Comparison of ENCODE assay signal across 26 cellular contexts in genomic region chr17:80009391-80010282, GRCh38.
"Had no signal": no experiment of that assay in that cellular context is flagged by ENCODE, and none has a peak within 500 bp of the region (broad histone marks: within the 10 kb centered on the region; RNA-seq: fewer than 3 reads in every experiment).

No MANE protein-coding gene starts in this region.

- H3K9me3 ChIP-seq: esophagus muscularis mucosa, neutrophil, ovary, suprapubic skin, tibial artery, upper lobe of right lung had no signal

- H3K27ac Mint-ChIP-seq: nephron, progenitor cell of endocrine pancreas had no signal

- H3K36me3 ChIP-seq: neutrophil, ovary had no signal

- H3K4me3 ChIP-seq: esophagus muscularis mucosa, heart right ventricle, left ventricle myocardium inferior, lung, ovary, suprapubic skin, tibial artery, upper lobe of right lung had no signal

- H3K27me3 Mint-ChIP-seq: progenitor cell of endocrine pancreas had no signal

- FAIRE-seq: astrocyte had no signal

- H3K9me3 Mint-ChIP-seq: nephron had no signal

- H3K27me3 ChIP-seq: brain microvascular endothelial cell, esophagus muscularis mucosa, heart right ventricle, ovary, suprapubic skin, tibial artery, upper lobe of right lung had no signal

- ATAC-seq: activated CD4-positive, CD25-positive, alpha-beta regulatory T cell treated with anti-CD3 and anti-CD28 coated beads, Interleukin-2, amount 50 U/mL, for 24 hours had no signal

- H3K27ac ChIP-seq: brain microvascular endothelial cell, esophagus muscularis mucosa, heart right ventricle, left ventricle myocardium inferior, neutrophil, ovary, suprapubic skin, tibial artery, upper lobe of right lung had no signal

- DNase-seq: activated CD4-positive, alpha-beta T cell treated with anti-CD3 and anti-CD28 coated beads for 48 hours; activated CD4-positive, alpha-beta T cell treated with anti-CD3 and anti-CD28 coated beads, Interleukin-2, amount 50 U/mL, for 48 hours; activated CD8-positive, alpha-beta memory T cell treated with anti-CD3 and anti-CD28 coated beads for 24 hours; activated gamma-delta T cell; activated naive CD4-positive, alpha-beta T cell treated with anti-CD3 and anti-CD28 coated beads, Interleukin-2, amount 50 U/mL, for 16 hours; amniotic stem cell; brain microvascular endothelial cell; cortex of kidney; foreskin melanocyte; heart right ventricle; left ventricle myocardium inferior; mesendoderm; retina; stimulated activated naive CD4-positive, alpha-beta T cell; T-helper 1 cell; tibial artery; upper lobe of right lung had no signal

- H3K4me3 Mint-ChIP-seq: nephron had no signal
